8 cellular contexts compared by ENCODE assay signal in the genomic region with DNA sequence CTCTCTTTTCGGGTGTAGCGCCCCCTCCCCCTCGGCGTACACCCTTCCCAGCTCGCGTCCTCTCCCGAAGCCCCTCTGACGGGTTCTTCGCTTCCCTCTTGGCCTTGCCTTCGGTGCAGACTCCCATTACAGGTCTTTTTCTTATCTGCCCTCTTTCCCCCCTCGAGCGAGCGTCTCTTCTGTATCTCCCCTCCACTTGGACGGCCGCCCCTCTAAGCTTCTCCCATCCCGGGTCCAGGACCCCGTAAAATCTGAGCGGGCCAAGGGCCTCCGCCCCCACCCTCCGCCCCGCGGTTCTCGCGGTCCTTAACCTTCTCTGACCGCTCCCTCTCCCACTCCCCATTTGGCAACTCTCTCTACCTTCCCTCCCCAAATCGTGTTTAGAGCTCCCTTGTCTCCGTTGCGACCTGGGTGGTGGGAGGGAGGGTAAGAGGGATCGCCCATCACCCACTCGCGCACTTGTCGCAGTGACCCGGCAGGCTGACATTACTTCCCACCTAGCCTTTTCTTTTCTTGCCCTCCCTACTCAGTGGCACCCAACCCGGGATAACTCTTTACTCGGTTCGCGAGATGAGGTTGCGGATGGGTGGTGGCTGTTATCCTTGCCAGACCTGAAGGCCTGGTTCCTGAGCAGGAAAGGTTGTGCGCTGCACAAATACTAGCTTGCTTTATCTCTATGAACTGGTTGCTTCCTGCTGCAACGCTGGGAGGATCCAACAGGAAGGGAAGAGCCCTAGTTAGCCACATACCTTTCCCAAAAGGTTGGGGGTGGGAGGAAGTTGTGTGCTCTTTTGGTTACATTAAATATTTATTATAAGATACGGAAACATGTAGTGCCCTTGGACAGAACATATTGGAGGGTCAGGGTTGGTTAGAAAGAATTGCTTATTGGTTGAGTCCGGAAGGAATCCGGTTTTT. TPM values are rescaled to one million over a fixed set of nuclear protein-coding genes. Genes with fewer than 3 reads are reported as not detected.
DNase-seq lines count a peak whose midpoint lies in the region; ATAC-seq and TF ChIP-seq lines count a peak whose summit lies in the region.

No MANE protein-coding gene starts in this region.

- peaks cover 33% of the 10 kb centered on the region for H3K36me3 Mint-ChIP-seq in CD4-positive, alpha-beta T cell (ENCODE audit: low read depth)
- H3K36me3 Mint-ChIP-seq in activated naive CD8-positive, alpha-beta T cell treated with anti-CD3 and anti-CD28 coated beads for 36 hours = peaks cover 8% of the 10 kb centered on the region

- TF ChIP-seq CTCF in CD4-positive, alpha-beta T cell (IDR thresholded peaks at IDR 0.05) = no peak
- no peak for TF ChIP-seq CTCF in parathyroid adenoma (IDR thresholded peaks at IDR 0.05)

- peak overlapping the region; percentile 67 for H3K4me2 ChIP-seq in parathyroid adenoma (ENCODE audit: low read length)

- peaks cover 4% of the 10 kb centered on the region for H3K79me2 ChIP-seq in parathyroid adenoma

- intact Hi-C loops in CD4-positive, alpha-beta T cell (cut with DNase I, micrococcal nuclease) = loop anchor here (1.0 to 10.0 kb wide), 9 partner anchors 17 to 685 kb away; partner anchors contain the start of genes DENND4A (in 2 of the 2), CLPX (in 1 of the 2), DPP8 (in 1 of the 2) and INTS14 (in 1 of the 2)
- intact Hi-C loops in cardiac septum (cut with DNase I) = no loop called here

- peak overlapping the region; percentile 100 for H3K27ac Mint-ChIP-seq in CD4-positive, alpha-beta T cell
- peak overlapping the region; percentile 95 for H3K27ac Mint-ChIP-seq in activated naive CD8-positive, alpha-beta T cell treated with anti-CD3 and anti-CD28 coated beads for 36 hours

- H3K27me3 ChIP-seq in CD4-positive, alpha-beta T cell (ENCODE audit: control insufficient read depth, insufficient read depth, low read length) = no peaks in the 10 kb centered on the region
- H3K27me3 ChIP-seq in parathyroid adenoma (ENCODE audit: control insufficient read depth, insufficient read depth, low read length) = no peaks in the 10 kb centered on the region

- peak overlapping the region; percentile 99 for H3K4me3 Mint-ChIP-seq in CD4-positive, alpha-beta T cell
- H3K4me3 Mint-ChIP-seq in activated naive CD8-positive, alpha-beta T cell treated with anti-CD3 and anti-CD28 coated beads for 36 hours = peak overlapping the region; percentile 97

- no peak for ATAC-seq in CD4-positive, alpha-beta T cell (ENCODE audit: poor library complexity)
- ATAC-seq in HG02884 (IDR thresholded peaks at IDR 0.05; ENCODE audit: unreplicated experiment) = no peak

- peak overlapping the region; percentile 92 for H2AFZ ChIP-seq in parathyroid adenoma

- peak overlapping the region; percentile 93 for H3K4me3 ChIP-seq in parathyroid adenoma (ENCODE audit: low read depth, low read length)

- H3K9me3 ChIP-seq in CD4-positive, alpha-beta T cell (ENCODE audit: control insufficient read depth, low read length) = no peaks in the 10 kb centered on the region
- no peaks in the 10 kb centered on the region for H3K9me3 ChIP-seq in parathyroid adenoma (ENCODE audit: control insufficient read depth, low read length)

- H3K9me3 Mint-ChIP-seq in CD4-positive, alpha-beta T cell = no peaks in the 10 kb centered on the region
- no peaks in the 10 kb centered on the region for H3K9me3 Mint-ChIP-seq in activated naive CD8-positive, alpha-beta T cell treated with anti-CD3 and anti-CD28 coated beads for 36 hours

- POLR2A ChIA-PET in CD4-positive, alpha-beta T cell (lab: Charles Lee) = interaction anchor here (0.8 to 3.3 kb wide), 29 partner anchors 10 to 1776 kb away, joined by 3 to 71 read pairs (median 5); partner anchors contain the start of genes CIAO2A, DENND4A, DPP8 and INTS14

- CTCF ChIA-PET in CD4-positive, alpha-beta T cell (lab: Charles Lee) = interaction anchor here (0.6 to 2.4 kb wide), 11 partner anchors 11 to 628 kb away, joined by 3 to 15 read pairs (median 5); partner anchors contain the start of genes DENND4A, INTS14 and SNAPC5

- H3K36me3 ChIP-seq in parathyroid adenoma (ENCODE audit: control insufficient read depth, insufficient read depth, low read length) = no peaks in the 10 kb centered on the region

- peaks cover under 1% of the 10 kb centered on the region for H3K4me1 ChIP-seq in parathyroid adenoma

- peaks cover 3% of the 10 kb centered on the region for H3K27me3 Mint-ChIP-seq in CD4-positive, alpha-beta T cell
- peaks cover 7% of the 10 kb centered on the region for H3K27me3 Mint-ChIP-seq in activated naive CD8-positive, alpha-beta T cell treated with anti-CD3 and anti-CD28 coated beads for 36 hours

- peaks cover 53% of the 10 kb centered on the region for H3K4me1 Mint-ChIP-seq in CD4-positive, alpha-beta T cell (ENCODE audit: low read depth)
- peaks cover 25% of the 10 kb centered on the region for H3K4me1 Mint-ChIP-seq in activated naive CD8-positive, alpha-beta T cell treated with anti-CD3 and anti-CD28 coated beads for 36 hours

- H3K27ac ChIP-seq in CD4-positive, alpha-beta T cell (ENCODE audit: low read depth, low read length) = peak overlapping the region; percentile 80
- peak overlapping the region; percentile 95 for H3K27ac ChIP-seq in parathyroid adenoma

- peak overlapping the region; percentile 13 for H3K9ac ChIP-seq in parathyroid adenoma

- peak in 6 of 10 experiments; percentile 3 to 9 (median 6) for DNase-seq in CD4-positive, alpha-beta T cell
- peak; percentile 13 for DNase-seq in H4 (ENCODE audit: low spot score)
- peak; percentile 9 for DNase-seq in NCI-H748 treated with DMSO at 0.1 percent for 48 hours (lab: John Stamatoyannopoulos, UW)
- peak; percentile 15 for DNase-seq in activated naive CD8-positive, alpha-beta T cell treated with anti-CD3 and anti-CD28 coated beads for 36 hours
- peak; percentile 82 for DNase-seq in cardiac septum (ENCODE audit: low spot score)
- no peak for DNase-seq in NCI-H1930 (lab: John Stamatoyannopoulos, UW)

RNA-seq across cellular contexts. Expression of gene RAB11A, which starts 0.9 kb away (rescaled TPM):
- 100 to 1,000 TPM in 1 of 2 experiments, 10 to 100 TPM in 1; 98.5 to 102 TPM for total RNA-seq in CD4-positive, alpha-beta T cell
- 237 and 253 TPM in 2 replicates for total RNA-seq in H4 (2014; rRNA removed; shearing (Covaris generic))
- 100 to 1,000 TPM; 129 to 130 TPM for total RNA-seq in activated naive CD8-positive, alpha-beta T cell treated with anti-CD3 and anti-CD28 coated beads for 36 hours
- total RNA-seq in cardiac septum = 147 TPM

Comparison
In these comparisons a context has a peak if more than half of its experiments do, and no peak if none do; other contexts are left out.
1. DNase-seq: peak in CD4-positive, alpha-beta T cell (6 of 10), H4 (single experiment), NCI-H748 treated with DMSO at 0.1 percent for 48 hours (single experiment), activated naive CD8-positive, alpha-beta T cell treated with anti-CD3 and anti-CD28 coated beads for 36 hours (single experiment) and cardiac septum (single experiment); none in NCI-H1930 (0 of 2).